In genomic region chr18:59839931-59840685, GRCh38 we compare ENCODE assay signal across 1 cellular context.
TF ChIP-seq lines count a peak whose summit lies in the region.

No MANE protein-coding gene starts in this region.

TF ChIP-seq in SK-N-SH treated with all-trans-retinoic acid at 6 μM for 48 hours, 23 proteins besides CTCF, POLR2A, EP300 and RAD21 (continued from another document):
- TF ChIP-seq POU6F1 (CRISPR knock-in tag; IDR thresholded peaks at IDR 0.05; ENCODE audit: borderline replicate concordance, low read depth) (no peak), BACH2 (CRISPR knock-in tag; IDR thresholded peaks at IDR 0.05; ENCODE audit: borderline replicate concordance) (no peak)
